8 cellular contexts compared by ENCODE assay signal in genomic region chr17:7177954-7178477, GRCh38. TPM values are rescaled to one million over a fixed set of nuclear protein-coding genes. Genes with fewer than 3 reads are reported as not detected.
DNase-seq lines count a peak whose midpoint lies in the region; ATAC-seq and TF ChIP-seq lines count a peak whose summit lies in the region.

No MANE protein-coding gene starts in this region.

- peaks cover 12% of the 10 kb centered on the region for H3K27me3 Mint-ChIP-seq in activated CD4-positive, alpha-beta memory T cell treated with anti-CD3 and anti-CD28 coated beads for 36 hours

- peak overlapping the region; percentile 58 for H3K4me3 Mint-ChIP-seq in activated CD4-positive, alpha-beta memory T cell treated with anti-CD3 and anti-CD28 coated beads for 36 hours

- TF ChIP-seq CTCF in HCT116 (IDR thresholded peaks at IDR 0.05 in 2 of 3, conservative IDR thresholded peaks at IDR 0.05 in 1 of 3; ENCODE audit: borderline replicate concordance in 1 of 3, insufficient read depth in 1 of 3, low read depth in 2 of 3, low read length in 2 of 3), result no peak

- H3K4me1 Mint-ChIP-seq in activated CD4-positive, alpha-beta memory T cell treated with anti-CD3 and anti-CD28 coated beads for 36 hours (ENCODE audit: low read depth), result peaks cover 11% of the 10 kb centered on the region

- H3K36me3 ChIP-seq in HCT116 (ENCODE audit: control insufficient read depth in 1 of 2, insufficient read depth in 2 of 2, low read length in 2 of 2), result no peaks in the 10 kb centered on the region
- H3K36me3 ChIP-seq in iPS-18a (ENCODE audit: control insufficient read depth, low read depth, low read length), result no peaks in the 10 kb centered on the region
- no peaks in the 10 kb centered on the region for H3K36me3 ChIP-seq in subcutaneous abdominal adipose tissue (ENCODE audit: control insufficient read depth in 5 of 5, insufficient read depth in 5 of 5, low read length in 5 of 5)

- no peaks in the 10 kb centered on the region for H3K36me3 Mint-ChIP-seq in activated CD4-positive, alpha-beta memory T cell treated with anti-CD3 and anti-CD28 coated beads for 36 hours

- no peaks in the 10 kb centered on the region for H3K9me2 ChIP-seq in HCT116 (ENCODE audit: insufficient read depth)

- POLR2A ChIA-PET in HCT116 (lab: Charles Lee), result no interaction called here
- POLR2A ChIA-PET in activated CD4-positive, alpha-beta memory T cell treated with anti-CD3 and anti-CD28 coated beads for 36 hours (lab: Charles Lee), result no interaction called here

- H3K9me3 ChIP-seq in HCT116 (ENCODE audit: control insufficient read depth in 1 of 2, insufficient read depth in 1 of 2, low read depth in 1 of 2, low read length in 2 of 2) (peaks cover 0 to 7% of the 10 kb centered on the region in 2 experiments; a peak in 1 of 4 replicates), iPS-18a (ENCODE audit: control insufficient read depth, low read depth, low read length) (no peaks in the 10 kb centered on the region), subcutaneous abdominal adipose tissue (ENCODE audit: control insufficient read depth in 5 of 5, low read length in 5 of 5) (no peaks in the 10 kb centered on the region)

- H4K20me1 ChIP-seq in HCT116 (ENCODE audit: insufficient read depth), result no peaks in the 10 kb centered on the region

- peak overlapping the region; percentile 85 for H2AFZ ChIP-seq in HCT116 (ENCODE audit: low read depth, low read length, poor library complexity, severe bottlenecking)

- no peaks in the 10 kb centered on the region for H3K79me2 ChIP-seq in HCT116 (ENCODE audit: insufficient read depth, low read length)

- ATAC-seq in HCT116, result peak; percentile 58
- ATAC-seq in HG03460 (IDR thresholded peaks at IDR 0.05; ENCODE audit: unreplicated experiment), result no peak

- no TSS peak for BruUV-seq in HCT116 (replicated peaks; lab: Mats Ljungman, UMichigan)

- intact Hi-C loops in HCT116 (cut with micrococcal nuclease), result loop anchor here (1.0 kb wide), 1 partner anchor 126 kb away; no protein-coding TSS in a partner anchor
- intact Hi-C loops in activated CD4-positive, alpha-beta memory T cell treated with anti-CD3 and anti-CD28 coated beads for 36 hours (cut with micrococcal nuclease), result loop anchor here (1.0 kb wide), 2 partner anchors 42 to 132 kb away; no protein-coding TSS in a partner anchor

- H3K9me3 Mint-ChIP-seq in activated CD4-positive, alpha-beta memory T cell treated with anti-CD3 and anti-CD28 coated beads for 36 hours, result no peaks in the 10 kb centered on the region

- no peak overlapping the region for H3K27ac Mint-ChIP-seq in activated CD4-positive, alpha-beta memory T cell treated with anti-CD3 and anti-CD28 coated beads for 36 hours

- peak; percentile 29 for DNase-seq in A172 (ENCODE audit: low spot score)
- no peak for DNase-seq in HCT116 (ENCODE audit: low read depth, low spot score)
- peak; percentile 29 for DNase-seq in activated CD4-positive, alpha-beta memory T cell treated with anti-CD3 and anti-CD28 coated beads for 36 hours
- DNase-seq in NCI-H524 treated with DMSO at 0.1 percent for 48 hours (lab: John Stamatoyannopoulos, UW), result no peak
- no peak for DNase-seq in NCI-H1048 (lab: John Stamatoyannopoulos, UW)

- RAD21 ChIA-PET in HCT116 (lab: Charles Lee; ENCODE audit: low non-redundant PET in 1 of 2, low total read pairs in 2 of 2, uncharacterized antibody in 2 of 2, unreplicated experiment in 2 of 2), result interaction anchor here (0.6 to 1.9 kb wide), 4 partner anchors 60 to 132 kb away, joined by 3 to 11 read pairs (median 4); no protein-coding TSS in a partner anchor

- CTCF ChIA-PET in HCT116 (lab: Charles Lee), result interaction anchor here (0.9 to 3.2 kb wide), 13 partner anchors 8 to 157 kb away, joined by 3 to 27 read pairs (median 4); partner anchors contain the start of gene SLC16A13
- CTCF ChIA-PET in activated CD4-positive, alpha-beta memory T cell treated with anti-CD3 and anti-CD28 coated beads for 36 hours (lab: Charles Lee), result interaction anchor here (0.7 to 2.6 kb wide), 24 partner anchors 8 to 163 kb away, joined by 3 to 22 read pairs (median 6); partner anchors contain the start of genes ACADVL, DLG4 and SLC16A11

- H3K4me3 ChIP-seq in HCT116 (replicated peaks in 1 of 2; ENCODE audit: low read depth in 1 of 2, low read length in 2 of 2) (peak overlapping the region; percentile 43 to 58), iPS-18a (ENCODE audit: low read length) (peak overlapping the region; percentile 79), subcutaneous abdominal adipose tissue (ENCODE audit: low read depth in 1 of 5, low read length in 5 of 5) (peak overlapping the region in 4 of 5 donors; percentile 43 to 64 (median 56))

- no peaks in the 10 kb centered on the region for H3K27me3 ChIP-seq in HCT116 (ENCODE audit: insufficient read depth, low read length)
- peaks cover 27% of the 10 kb centered on the region for H3K27me3 ChIP-seq in iPS-18a (ENCODE audit: control insufficient read depth, insufficient read depth, low read length)
- H3K27me3 ChIP-seq in subcutaneous abdominal adipose tissue (ENCODE audit: control insufficient read depth in 5 of 5, insufficient read depth in 4 of 5, low read length in 5 of 5), result peaks cover 15 to 35% (median 24%) of the 10 kb centered on the region in 5 donors

- no peak for TF ChIP-seq POLR2A in HCT116 (IDR thresholded peaks at IDR 0.05; ENCODE audit: borderline replicate concordance, extremely low read depth, insufficient read depth, insufficient read length)

- H3K27ac ChIP-seq in HCT116 (ENCODE audit: low read depth, low read length) (no peak overlapping the region; the same call in 1 of the 2 replicates), iPS-18a (ENCODE audit: low read length) (no peak overlapping the region), subcutaneous abdominal adipose tissue (ENCODE audit: low read depth, low read length) (no peak overlapping the region)

- peak overlapping the region; percentile 86 for H3K4me2 ChIP-seq in HCT116 (ENCODE audit: low read length)

- H3K4me1 ChIP-seq in HCT116 (ENCODE audit: control insufficient read depth in 1 of 2, insufficient read depth in 2 of 2, low read length in 2 of 2) (peaks cover 7 to 15% of the 10 kb centered on the region in 2 experiments), iPS-18a (ENCODE audit: control insufficient read depth, low read depth, low read length) (peaks cover 3% of the 10 kb centered on the region), subcutaneous abdominal adipose tissue (ENCODE audit: control insufficient read depth in 5 of 5, insufficient read depth in 5 of 5, low read length in 5 of 5) (peaks cover 2 to 24% (median 24%) of the 10 kb centered on the region in 5 donors)

- TF ChIP-seq RAD21 in HCT116 (IDR thresholded peaks at IDR 0.05; ENCODE audit: low read depth), result no peak

- H3K9ac ChIP-seq in HCT116 (ENCODE audit: low read length) (peak overlapping the region; percentile 59), iPS-18a (ENCODE audit: low read length) (peak overlapping the region; percentile 32), subcutaneous abdominal adipose tissue (ENCODE audit: low read length in 5 of 5) (peak overlapping the region in 3 of 5 donors; percentile 35 to 54 (median 53))

TF ChIP-seq in HCT116, 20 proteins besides CTCF, POLR2A, EP300 and RAD21:
- no peak for TF ChIP-seq SIN3A (IDR thresholded peaks at IDR 0.05; ENCODE audit: low read depth)
- no peak for TF ChIP-seq ZNF274 (IDR thresholded peaks at IDR 0.05; ENCODE audit: low read depth, low read length)
- peak; percentile 17 for TF ChIP-seq TCF7L2 (IDR thresholded peaks at IDR 0.05; ENCODE audit: borderline replicate concordance, extremely low read depth, insufficient read depth, insufficient read length)
- peak; percentile 64 for TF ChIP-seq EGR1 (IDR thresholded peaks at IDR 0.05; ENCODE audit: low read depth)

RNA-seq across cellular contexts. Expression of gene ASGR1, which starts 1.2 kb away (rescaled TPM):
- total RNA-seq in A172 (2014; rRNA removed; shearing (Covaris generic)), result 0.86 and 0.98 TPM in 2 replicates
- total RNA-seq in HCT116 (2021; ENCODE audit: unreplicated experiment), result 1.2 TPM
- polyA plus RNA-seq in HCT116 (2012), result 2.0 and 2.1 TPM in 2 replicates
- total RNA-seq in activated CD4-positive, alpha-beta memory T cell treated with anti-CD3 and anti-CD28 coated beads for 36 hours, result 1 to 10 TPM in 1 of 2 experiments, under 1 TPM in 1; 0.76 to 1.2 TPM

RNA-seq across cellular contexts. Expression of gene DLG4, which starts 41.6 kb away (rescaled TPM):
- total RNA-seq in A172 (2014; rRNA removed; shearing (Covaris generic)), result 7.2 and 7.3 TPM in 2 replicates
- 15.0 TPM for total RNA-seq in HCT116 (2021; ENCODE audit: unreplicated experiment)
- 15.3 and 16.8 TPM in 2 replicates for polyA plus RNA-seq in HCT116 (2012)
- total RNA-seq in activated CD4-positive, alpha-beta memory T cell treated with anti-CD3 and anti-CD28 coated beads for 36 hours, result 1 to 10 TPM; 7.9 to 8.4 TPM

RNA-seq across cellular contexts. Expression of gene ACADVL, which starts 41.7 kb away (rescaled TPM):
- total RNA-seq in A172 (2014; rRNA removed; shearing (Covaris generic)), result 278 and 349 TPM in 2 replicates
- total RNA-seq in HCT116 (2021; ENCODE audit: unreplicated experiment), result 554 TPM
- polyA plus RNA-seq in HCT116 (2012), result 616 and 680 TPM in 2 replicates
- total RNA-seq in activated CD4-positive, alpha-beta memory T cell treated with anti-CD3 and anti-CD28 coated beads for 36 hours, result 100 to 1,000 TPM; 332 to 340 TPM

RNA-seq across cellular contexts. Expression of gene DVL2, which starts 56.3 kb away (rescaled TPM):
- total RNA-seq in A172 (2014; rRNA removed; shearing (Covaris generic)), result 65.1 and 82.4 TPM in 2 replicates
- total RNA-seq in HCT116 (2021; ENCODE audit: unreplicated experiment), result 69.7 TPM
- 47.1 and 53.4 TPM in 2 replicates for polyA plus RNA-seq in HCT116 (2012)
- 10 to 100 TPM; 44.7 to 48.2 TPM for total RNA-seq in activated CD4-positive, alpha-beta memory T cell treated with anti-CD3 and anti-CD28 coated beads for 36 hours

Comparison
In these comparisons a context has a peak if more than half of its experiments do, and no peak if none do; other contexts are left out.
1. DNase-seq: peak in A172 (single experiment) and activated CD4-positive, alpha-beta memory T cell treated with anti-CD3 and anti-CD28 coated beads for 36 hours (single experiment); none in HCT116 (single experiment), NCI-H524 treated with DMSO at 0.1 percent for 48 hours (single experiment) and NCI-H1048 (single experiment).
2. Peak in every context shown above with its lines, with median percentiles within 50 percentile points of each other: H3K4me3 ChIP-seq and H3K9ac ChIP-seq.